In the genomic region with DNA sequence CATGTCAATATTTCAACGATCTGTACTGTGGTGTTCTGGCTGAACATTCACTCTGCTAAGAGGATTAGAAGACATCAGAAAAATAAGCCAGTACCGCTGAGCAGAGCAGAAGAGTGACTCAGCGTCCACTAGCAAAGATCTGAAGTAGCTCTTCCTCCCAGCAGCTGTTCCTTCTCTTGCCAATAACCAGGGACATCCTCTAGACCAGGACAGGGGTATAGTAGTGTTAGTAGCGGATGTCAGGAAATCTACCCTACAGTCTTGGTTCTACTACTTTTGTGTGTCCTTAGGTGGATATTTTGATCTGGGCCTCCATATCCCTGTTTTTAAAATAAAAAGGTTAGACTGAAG, we compare ENCODE assay signal across 16 cellular contexts.
DNase-seq lines count a peak whose midpoint lies in the region; ATAC-seq, FAIRE-seq and TF ChIP-seq lines count a peak whose summit lies in the region.
"Had no signal": no experiment of that assay in that cellular context is flagged by ENCODE, and none has a peak within 500 bp of the region (broad histone marks: within the 10 kb centered on the region; RNA-seq: fewer than 3 reads in every experiment).

No MANE protein-coding gene starts in this region.

- POLR2A ChIA-PET in endothelial cell of umbilical vein (lab: Charles Lee), result interaction anchor here (0.9 to 1.0 kb wide), 2 partner anchors 272 to 336 kb away, joined by 3 to 4 read pairs; no protein-coding TSS in a partner anchor

- H3K9me1 ChIP-seq in endothelial cell of umbilical vein (replicated peaks; ENCODE audit: control insufficient read depth, extremely low read depth, insufficient read depth, low read length), result no peaks in the 10 kb centered on the region

- H3K4me3 ChIP-seq in DND-41 (ENCODE audit: low read depth in 1 of 2, low read length in 2 of 2), result no peak overlapping the region
- no peak overlapping the region for H3K4me3 ChIP-seq in endothelial cell of umbilical vein (replicated peaks in 1 of 3; ENCODE audit: insufficient read depth in 1 of 3, low read depth in 1 of 3, low read length in 3 of 3)
- H3K4me3 ChIP-seq: adrenal gland, esophagus muscularis mucosa had no signal

- dilution Hi-C loops in endothelial cell of umbilical vein (cut with MboI; ENCODE audit: extremely low pct_ligation_motif_present, low sequenced_read_pairs), result no loop called here

- H3K4me1 ChIP-seq in DND-41 (ENCODE audit: insufficient read depth, low read length) (peaks cover 19% of the 10 kb centered on the region), endothelial cell of umbilical vein (ENCODE audit: control insufficient read depth, extremely low read depth, insufficient read depth, low read length) (peaks cover 9% of the 10 kb centered on the region)

- DNase-seq in DND-41 (no peak), NCI-H446 (lab: John Stamatoyannopoulos, UW) (peak; percentile 65 to 78), endothelial cell of umbilical vein (ENCODE audit: low read depth, low spot score) (no peak), osteocyte (ENCODE audit: extremely low spot score, unreplicated experiment) (no peak), activated gamma-delta T cell (lab: John Stamatoyannopoulos, UW) (no peak), CD14-positive monocyte (ENCODE audit: low spot score) (no peak)
- DNase-seq in activated naive CD8-positive, alpha-beta T cell treated with anti-CD3 and anti-CD28 coated beads, Interleukin-2, amount 50 U/mL, for 24 hours, result no peak
- DNase-seq: activated CD4-positive, alpha-beta memory T cell treated with anti-CD3 and anti-CD28 coated beads for 36 hours; H7; NCI-H1417 treated with DMSO at 0.1 percent for 48 hours; SIG-M5; stimulated activated naive CD8-positive, alpha-beta T cell treated with anti-CD3 and anti-CD28 coated beads, Interleukin-15, Interleukin-2, amounts not matched to agents 100 U/mL and 50 U/mL, for 24 hours had no signal

- H3K36me3 ChIP-seq in DND-41 (ENCODE audit: insufficient read depth, low read length) (no peaks in the 10 kb centered on the region), endothelial cell of umbilical vein (ENCODE audit: control insufficient read depth in 2 of 2, extremely low read depth in 1 of 2, insufficient read depth in 2 of 2, low read length in 2 of 2) (no peaks in the 10 kb centered on the region)
- H3K36me3 ChIP-seq: adrenal gland, esophagus muscularis mucosa had no signal

- H3K9me3 ChIP-seq in DND-41 (ENCODE audit: insufficient read depth, low read length, severe bottlenecking), result no peaks in the 10 kb centered on the region
- no peaks in the 10 kb centered on the region for H3K9me3 ChIP-seq in endothelial cell of umbilical vein (replicated peaks; ENCODE audit: control insufficient read depth, insufficient read depth, low read length)
- H3K9me3 ChIP-seq: adrenal gland, esophagus muscularis mucosa had no signal

- H3K4me1 Mint-ChIP-seq in osteocyte (ENCODE audit: unreplicated experiment) (peaks cover 12% of the 10 kb centered on the region), CD14-positive monocyte (peaks cover 19% of the 10 kb centered on the region)
- H3K4me1 Mint-ChIP-seq in activated naive CD8-positive, alpha-beta T cell treated with anti-CD3 and anti-CD28 coated beads, Interleukin-2, amount 50 U/mL, for 24 hours, result peaks cover 17% of the 10 kb centered on the region

- H3K27me3 ChIP-seq in DND-41 (ENCODE audit: insufficient read depth, low read length, poor library complexity) (no peaks in the 10 kb centered on the region), endothelial cell of umbilical vein (ENCODE audit: control insufficient read depth in 2 of 2, insufficient read depth in 2 of 2, low read length in 2 of 2) (no peaks in the 10 kb centered on the region)
- H3K27me3 ChIP-seq: adrenal gland, esophagus muscularis mucosa had no signal

- H3K9me3 Mint-ChIP-seq in osteocyte (ENCODE audit: unreplicated experiment) (no peaks in the 10 kb centered on the region), CD14-positive monocyte (no peaks in the 10 kb centered on the region)
- H3K9me3 Mint-ChIP-seq in activated naive CD8-positive, alpha-beta T cell treated with anti-CD3 and anti-CD28 coated beads, Interleukin-2, amount 50 U/mL, for 24 hours, result no peaks in the 10 kb centered on the region
- H3K9me3 Mint-ChIP-seq: activated CD4-positive, alpha-beta memory T cell treated with anti-CD3 and anti-CD28 coated beads for 36 hours; memory B cell had no signal

- intact Hi-C loops in endothelial cell of umbilical vein (cut with micrococcal nuclease) (loop anchor here (2.0 kb wide), 1 partner anchor 36 kb away; no protein-coding TSS in a partner anchor), CD14-positive monocyte (cut with micrococcal nuclease) (no loop called here)

- ATAC-seq in DND-41 (ENCODE audit: insufficient read depth, low read depth), result no peak
- ATAC-seq in activated naive CD8-positive, alpha-beta T cell treated with anti-CD3 and anti-CD28 coated beads, Interleukin-2, amount 50 U/mL, for 24 hours, result no peak
- ATAC-seq in GM21786 (IDR thresholded peaks at IDR 0.05; ENCODE audit: unreplicated experiment), result no peak

- H3K4me3 Mint-ChIP-seq in osteocyte (ENCODE audit: unreplicated experiment) (no peak overlapping the region), CD14-positive monocyte (peak overlapping the region in 1 of 2 donors; percentile 76)
- H3K4me3 Mint-ChIP-seq in activated naive CD8-positive, alpha-beta T cell treated with anti-CD3 and anti-CD28 coated beads, Interleukin-2, amount 50 U/mL, for 24 hours, result no peak overlapping the region
- H3K4me3 Mint-ChIP-seq: activated CD4-positive, alpha-beta memory T cell treated with anti-CD3 and anti-CD28 coated beads for 36 hours had no signal

- H3K79me2 ChIP-seq in DND-41 (ENCODE audit: insufficient read depth, low read length), result no peaks in the 10 kb centered on the region
- H3K79me2 ChIP-seq in endothelial cell of umbilical vein (ENCODE audit: control insufficient read depth, insufficient read depth, low read length), result no peaks in the 10 kb centered on the region

- H3K27ac Mint-ChIP-seq in osteocyte (ENCODE audit: unreplicated experiment) (peak overlapping the region; percentile 38), CD14-positive monocyte (peak overlapping the region in 2 of 7 donors; percentile 9 to 73)
- no peak overlapping the region for H3K27ac Mint-ChIP-seq in activated naive CD8-positive, alpha-beta T cell treated with anti-CD3 and anti-CD28 coated beads, Interleukin-2, amount 50 U/mL, for 24 hours
- H3K27ac Mint-ChIP-seq: activated CD4-positive, alpha-beta memory T cell treated with anti-CD3 and anti-CD28 coated beads for 36 hours; memory B cell had no signal

- CTCF ChIA-PET in endothelial cell of umbilical vein (lab: Charles Lee), result interaction anchor here (0.6 to 2.9 kb wide), 14 partner anchors 18 to 335 kb away, joined by 3 to 97 read pairs (median 5); no protein-coding TSS in a partner anchor

- TF ChIP-seq CTCF in DND-41 (IDR thresholded peaks at IDR 0.05; ENCODE audit: borderline replicate concordance, extremely low read depth, low read length, poor library complexity, severe bottlenecking), result no peak
- TF ChIP-seq CTCF in endothelial cell of umbilical vein (IDR thresholded peaks at IDR 0.05; ENCODE audit: extremely low read depth in 1 of 2, insufficient read depth in 1 of 2, low read depth in 1 of 2, low read length in 2 of 2), result no peak
- no peak for TF ChIP-seq CTCF in osteocyte (IDR thresholded peaks at IDR 0.05)
- TF ChIP-seq CTCF in CD14-positive monocyte (IDR thresholded peaks at IDR 0.05), result no peak

- H4K20me1 ChIP-seq in DND-41 (ENCODE audit: insufficient read depth, low read length) (no peaks in the 10 kb centered on the region), endothelial cell of umbilical vein (replicated peaks; ENCODE audit: control insufficient read depth, extremely low read depth, insufficient read depth, low read length) (no peaks in the 10 kb centered on the region)

- no peak overlapping the region for H3K4me2 ChIP-seq in DND-41 (ENCODE audit: insufficient read depth, low read length)
- no peak overlapping the region for H3K4me2 ChIP-seq in endothelial cell of umbilical vein (ENCODE audit: insufficient read depth, low read length)

- peak overlapping the region; percentile 46 for H3K27ac ChIP-seq in DND-41 (ENCODE audit: low read length)
- no peak overlapping the region for H3K27ac ChIP-seq in endothelial cell of umbilical vein (ENCODE audit: insufficient read depth, low read depth, low read length)
- H3K27ac ChIP-seq: esophagus muscularis mucosa had no signal

- no peak for TF ChIP-seq POLR2A in endothelial cell of umbilical vein (IDR thresholded peaks at IDR 0.05; ENCODE audit: low read depth, low read length)

- H3K36me3 Mint-ChIP-seq in osteocyte (ENCODE audit: unreplicated experiment), result peaks cover 2% of the 10 kb centered on the region
- no peaks in the 10 kb centered on the region for H3K36me3 Mint-ChIP-seq in activated naive CD8-positive, alpha-beta T cell treated with anti-CD3 and anti-CD28 coated beads, Interleukin-2, amount 50 U/mL, for 24 hours (ENCODE audit: low read depth)
- H3K36me3 Mint-ChIP-seq in CD14-positive monocyte, result no peaks in the 10 kb centered on the region
- H3K36me3 Mint-ChIP-seq: activated CD4-positive, alpha-beta memory T cell treated with anti-CD3 and anti-CD28 coated beads for 36 hours; memory B cell had no signal

- no TSS peak for BruUV-seq in endothelial cell of umbilical vein (replicated peaks; lab: Mats Ljungman, UMichigan)

- FAIRE-seq in endothelial cell of umbilical vein (lab: Jason Lieb, UNC), result peak; percentile 67

- H3K9ac ChIP-seq in DND-41 (ENCODE audit: low read depth, low read length) (no peak overlapping the region), endothelial cell of umbilical vein (replicated peaks; ENCODE audit: extremely low read depth, insufficient read depth, low read length) (no peak overlapping the region)

- H3K27me3 Mint-ChIP-seq in osteocyte (ENCODE audit: unreplicated experiment) (no peaks in the 10 kb centered on the region), CD14-positive monocyte (ENCODE audit: low read depth in 3 of 3) (peaks cover 5 to 14% (median 9%) of the 10 kb centered on the region in 3 donors)
- no peaks in the 10 kb centered on the region for H3K27me3 Mint-ChIP-seq in activated naive CD8-positive, alpha-beta T cell treated with anti-CD3 and anti-CD28 coated beads, Interleukin-2, amount 50 U/mL, for 24 hours
- H3K27me3 Mint-ChIP-seq: activated CD4-positive, alpha-beta memory T cell treated with anti-CD3 and anti-CD28 coated beads for 36 hours had no signal

- H2AFZ ChIP-seq in DND-41 (ENCODE audit: low read depth, low read length) (peak overlapping the region; percentile 15; the same call in 1 of the 2 replicates), endothelial cell of umbilical vein (ENCODE audit: low read depth, low read length) (peak overlapping the region; percentile 19)

TF ChIP-seq in endothelial cell of umbilical vein, 7 proteins besides CTCF, POLR2A, EP300 and RAD21:
- TF ChIP-seq FOS (IDR thresholded peaks at IDR 0.05; ENCODE audit: borderline replicate concordance, insufficient read depth, low read length) (peak; percentile 9), MYC (IDR thresholded peaks at IDR 0.05; ENCODE audit: low read depth, low read length) (no peak)
TF ChIP-seq in endothelial cell of umbilical vein: peak in this region for 1.

Comparison
In these comparisons a context has a peak if more than half of its experiments do, and no peak if none do; other contexts are left out.
1. DNase-seq: peak in NCI-H446 (2 of 2); none in DND-41 (single experiment), endothelial cell of umbilical vein (single experiment), osteocyte (single experiment), activated naive CD8-positive, alpha-beta T cell treated with anti-CD3 and anti-CD28 coated beads, Interleukin-2, amount 50 U/mL, for 24 hours (single experiment), activated gamma-delta T cell (single experiment) and CD14-positive monocyte (single experiment).